ENCODE assay signal across 17 cellular contexts in genomic region chr5:34721359-34721758, GRCh38.
"Had no signal": no experiment of that assay in that cellular context is flagged by ENCODE, and none has a peak within 500 bp of the region (broad histone marks: within the 10 kb centered on the region; RNA-seq: fewer than 3 reads in every experiment).

No MANE protein-coding gene starts in this region.

- H3K36me3 ChIP-seq: breast epithelium, esophagus muscularis mucosa, left lung had no signal

- H3K4me3 Mint-ChIP-seq: activated CD4-positive, alpha-beta T cell treated with anti-CD3 and anti-CD28 coated beads, Interleukin-2, amount 10 ng/mL, durations not matched to agents 7 days and 5 days; activated naive CD8-positive, alpha-beta T cell treated with anti-CD3 and anti-CD28 coated beads for 36 hours; memory B cell; natural killer cell treated with Interleukin-12 subunit alpha and Interleukin-12 subunit beta and Interleukin-15 and Interleukin-18, amount 100 ng/mL, for 72 hours had no signal

- H3K4me1 Mint-ChIP-seq: activated CD4-positive, alpha-beta T cell treated with anti-CD3 and anti-CD28 coated beads, Interleukin-2, amount 10 ng/mL, durations not matched to agents 7 days and 5 days; activated naive CD8-positive, alpha-beta T cell treated with anti-CD3 and anti-CD28 coated beads for 36 hours; memory B cell had no signal

- H3K4me3 ChIP-seq: breast epithelium, esophagus muscularis mucosa, left lung, SK-N-MC, skin epidermis, tibial nerve had no signal

- DNase-seq: activated CD4-positive, alpha-beta T cell treated with anti-CD3 and anti-CD28 coated beads, Interleukin-2, amount 10 ng/mL, durations not matched to agents 7 days and 5 days; activated CD8-positive, alpha-beta memory T cell treated with anti-CD3 and anti-CD28 coated beads for 24 hours; activated gamma-delta T cell treated with Interleukin-2 at 50 U/mL for 16 hours; activated naive CD8-positive, alpha-beta T cell treated with anti-CD3 and anti-CD28 coated beads for 36 hours; anterior cingulate cortex; islet precursor cell; left lung; posterior cingulate gyrus; stimulated activated CD4-positive, alpha-beta T cell treated with anti-CD3 and anti-CD28 coated beads, Interleukin-4, amount 100 ng/mL, for 24 hours; stimulated activated naive CD4-positive, alpha-beta T cell had no signal

- H3K27ac Mint-ChIP-seq: activated CD4-positive, alpha-beta T cell treated with anti-CD3 and anti-CD28 coated beads, Interleukin-2, amount 10 ng/mL, durations not matched to agents 7 days and 5 days; activated naive CD8-positive, alpha-beta T cell treated with anti-CD3 and anti-CD28 coated beads for 36 hours; memory B cell; natural killer cell treated with Interleukin-12 subunit alpha and Interleukin-12 subunit beta and Interleukin-15 and Interleukin-18, amount 100 ng/mL, for 72 hours had no signal

- H3K9me3 Mint-ChIP-seq: activated CD4-positive, alpha-beta T cell treated with anti-CD3 and anti-CD28 coated beads, Interleukin-2, amount 10 ng/mL, durations not matched to agents 7 days and 5 days; activated naive CD8-positive, alpha-beta T cell treated with anti-CD3 and anti-CD28 coated beads for 36 hours; memory B cell; natural killer cell treated with Interleukin-12 subunit alpha and Interleukin-12 subunit beta and Interleukin-15 and Interleukin-18, amount 100 ng/mL, for 72 hours had no signal

- H3K27ac ChIP-seq: breast epithelium, esophagus muscularis mucosa, left lung, SK-N-MC, skin epidermis, tibial nerve had no signal

- H3K27me3 Mint-ChIP-seq: activated CD4-positive, alpha-beta T cell treated with anti-CD3 and anti-CD28 coated beads, Interleukin-2, amount 10 ng/mL, durations not matched to agents 7 days and 5 days had no signal

- H3K27me3 ChIP-seq: breast epithelium, esophagus muscularis mucosa, left lung, tibial nerve had no signal

- H3K36me3 Mint-ChIP-seq: activated naive CD8-positive, alpha-beta T cell treated with anti-CD3 and anti-CD28 coated beads for 36 hours; memory B cell; natural killer cell treated with Interleukin-12 subunit alpha and Interleukin-12 subunit beta and Interleukin-15 and Interleukin-18, amount 100 ng/mL, for 72 hours had no signal

- ATAC-seq: left lung; natural killer cell treated with Interleukin-12 subunit alpha and Interleukin-12 subunit beta and Interleukin-15 and Interleukin-18, amount 100 ng/mL, for 72 hours had no signal

- H3K9me3 ChIP-seq: breast epithelium, esophagus muscularis mucosa, left lung, tibial nerve had no signal

- H3K4me1 ChIP-seq: breast epithelium had no signal
